In genomic region chr13:114334305-114335053, GRCh38 we compare ENCODE assay signal across 1 cellular context.
TF ChIP-seq lines count a peak whose summit lies in the region.

No MANE protein-coding gene starts in this region.

TF ChIP-seq in K562, 482 proteins besides CTCF, POLR2A, EP300 and RAD21:
- peak; percentile 25 for TF ChIP-seq PRDM10 (IDR thresholded peaks at IDR 0.05; ENCODE audit: partially characterized antibody)
- TF ChIP-seq GTF2F1 (IDR thresholded peaks at IDR 0.05; ENCODE audit: low read depth, low read length) = no peak
